In genomic region chr1:153991151-153991472, GRCh38 we compare ENCODE assay signal across 1 cellular context.
TF ChIP-seq lines count a peak whose summit lies in the region.

No MANE protein-coding gene starts in this region.

TF ChIP-seq in SK-N-SH, 30 proteins besides CTCF, POLR2A, EP300 and RAD21 (continued from another document):
- TF ChIP-seq FOXJ3 (CRISPR knock-in tag; IDR thresholded peaks at IDR 0.05) (no peak), NRF1 (IDR thresholded peaks at IDR 0.05; ENCODE audit: low read depth, low read length) (no peak), IRF3 (IDR thresholded peaks at IDR 0.05; ENCODE audit: low read depth, low read length) (no peak), YY1 (IDR thresholded peaks at IDR 0.05; ENCODE audit: low read depth) (no peak), RXRA (IDR thresholded peaks at IDR 0.05; ENCODE audit: borderline replicate concordance, low read depth) (no peak)
